Comparison of ENCODE assay signal across 8 cellular contexts in genomic region chr7:152436279-152437147, GRCh38. TPM values are rescaled to one million over a fixed set of nuclear protein-coding genes. Genes with fewer than 3 reads are reported as not detected.
DNase-seq lines count a peak whose midpoint lies in the region; ATAC-seq and TF ChIP-seq lines count a peak whose summit lies in the region.

No MANE protein-coding gene starts in this region.

- H3K27ac Mint-ChIP-seq in CD14-positive monocyte = peak overlapping the region; percentile 81 to 93 (median 89)
- H3K27ac Mint-ChIP-seq in activated CD8-positive, alpha-beta T cell treated with anti-CD3 and anti-CD28 coated beads, Interleukin-2, amount 10 ng/mL, durations not matched to agents 7 days and 5 days = peak overlapping the region; percentile 88

- peak; percentile 93 for DNase-seq in CD14-positive monocyte (ENCODE audit: low spot score)
- peak; percentile 63 for DNase-seq in NCI-H82 treated with DMSO at 0.1 percent for 48 hours (lab: John Stamatoyannopoulos, UW; ENCODE audit: unreplicated experiment)
- peak; percentile 90 for DNase-seq in activated CD8-positive, alpha-beta T cell treated with anti-CD3 and anti-CD28 coated beads, Interleukin-2, amount 10 ng/mL, durations not matched to agents 7 days and 5 days
- peak; percentile 86 for DNase-seq in effector CD4-positive, alpha-beta T cell
- peak; percentile 94 for DNase-seq in lung (ENCODE audit: low spot score)
- DNase-seq in stimulated activated CD4-positive, alpha-beta T cell treated with anti-CD3 and anti-CD28 coated beads, TNF-alpha, amount 100 ng/mL, for 24 hours (ENCODE audit: low read depth in 3 of 3) = peak; percentile 70 to 88 (median 85)

- H3K27me3 ChIP-seq in lung (ENCODE audit: control insufficient read depth, insufficient read depth) = no peaks in the 10 kb centered on the region

- 0% methylated on average over 57 to 118 of the region's 118 CpGs for WGBS in lung, 2 donors

- CTCF ChIA-PET in activated CD8-positive, alpha-beta T cell treated with anti-CD3 and anti-CD28 coated beads, Interleukin-2, amount 10 ng/mL, durations not matched to agents 7 days and 5 days (lab: Charles Lee) = no interaction called here

- ATAC-seq in GM19372 (IDR thresholded peaks at IDR 0.05; ENCODE audit: low read depth, unreplicated experiment) (peak; percentile 60), HG03521 (IDR thresholded peaks at IDR 0.05; ENCODE audit: unreplicated experiment) (peak; percentile 54), lung (ENCODE audit: insufficient read depth, low FRiP score) (peak; percentile 82)
- peak; percentile 76 for ATAC-seq in activated CD8-positive, alpha-beta T cell treated with anti-CD3 and anti-CD28 coated beads, Interleukin-2, amount 10 ng/mL, durations not matched to agents 7 days and 5 days

- peaks cover 0 to 1% of the 10 kb centered on the region in 2 donors for H3K36me3 Mint-ChIP-seq in CD14-positive monocyte
- H3K36me3 Mint-ChIP-seq in activated CD8-positive, alpha-beta T cell treated with anti-CD3 and anti-CD28 coated beads, Interleukin-2, amount 10 ng/mL, durations not matched to agents 7 days and 5 days (ENCODE audit: low read depth) = peaks cover 4% of the 10 kb centered on the region

- H3K36me3 ChIP-seq in lung (ENCODE audit: control insufficient read depth in 2 of 2, insufficient read depth in 2 of 2, low read length in 2 of 2) = no peaks in the 10 kb centered on the region

- peak overlapping the region; percentile 84 to 89 for H3K4me3 Mint-ChIP-seq in CD14-positive monocyte
- H3K4me3 Mint-ChIP-seq in activated CD8-positive, alpha-beta T cell treated with anti-CD3 and anti-CD28 coated beads, Interleukin-2, amount 10 ng/mL, durations not matched to agents 7 days and 5 days = peak overlapping the region; percentile 76

- H3K4me3 ChIP-seq in lung = peak overlapping the region; percentile 52

- H3K4me1 Mint-ChIP-seq in CD14-positive monocyte = peaks cover 34% of the 10 kb centered on the region
- H3K4me1 Mint-ChIP-seq in activated CD8-positive, alpha-beta T cell treated with anti-CD3 and anti-CD28 coated beads, Interleukin-2, amount 10 ng/mL, durations not matched to agents 7 days and 5 days (ENCODE audit: low read depth) = peaks cover 21% of the 10 kb centered on the region

- POLR2A ChIA-PET in activated CD8-positive, alpha-beta T cell treated with anti-CD3 and anti-CD28 coated beads, Interleukin-2, amount 10 ng/mL, durations not matched to agents 7 days and 5 days (lab: Charles Lee) = interaction anchor here (0.6 kb wide), 1 partner anchor 28 kb away, joined by 4 read pairs; no protein-coding TSS in a partner anchor

- H3K9me3 ChIP-seq in lung (ENCODE audit: control insufficient read depth in 2 of 2, insufficient read depth in 1 of 2, low read length in 1 of 2) = no peaks in the 10 kb centered on the region

- peaks cover 1 to 6% (median 4%) of the 10 kb centered on the region in 3 donors for H3K27me3 Mint-ChIP-seq in CD14-positive monocyte (ENCODE audit: low read depth in 3 of 3)
- no peaks in the 10 kb centered on the region for H3K27me3 Mint-ChIP-seq in activated CD8-positive, alpha-beta T cell treated with anti-CD3 and anti-CD28 coated beads, Interleukin-2, amount 10 ng/mL, durations not matched to agents 7 days and 5 days (ENCODE audit: low read depth)

- TF ChIP-seq CTCF in CD14-positive monocyte (IDR thresholded peaks at IDR 0.05) = no peak
- TF ChIP-seq CTCF in lung (IDR thresholded peaks at IDR 0.05; ENCODE audit: control extremely low read depth, extremely low read depth) = no peak

- peaks cover 0 to 2% (median 0%) of the 10 kb centered on the region in 7 donors for H3K9me3 Mint-ChIP-seq in CD14-positive monocyte
- H3K9me3 Mint-ChIP-seq in activated CD8-positive, alpha-beta T cell treated with anti-CD3 and anti-CD28 coated beads, Interleukin-2, amount 10 ng/mL, durations not matched to agents 7 days and 5 days (ENCODE audit: insufficient read depth) = no peaks in the 10 kb centered on the region

- intact Hi-C loops in CD14-positive monocyte (cut with micrococcal nuclease) = no loop called here

- H3K4me1 ChIP-seq in lung (ENCODE audit: control insufficient read depth in 2 of 2, insufficient read depth in 2 of 2, low read length in 2 of 2) = peaks cover 3 to 6% of the 10 kb centered on the region in 2 donors

- H3K27ac ChIP-seq in lung (ENCODE audit: low read depth in 1 of 2, low read length in 1 of 2) = peak overlapping the region; percentile 98 to 99

RNA-seq across cellular contexts. Expression of gene KMT2C, which starts 0.7 kb away (rescaled TPM):
- polyA plus RNA-seq in CD14-positive monocyte (1 to 10 TPM; 4.5 to 7.3 TPM), lung (10 to 100 TPM; 10.2 to 13.9 TPM)
- 10 to 100 TPM; 67.1 to 74.0 TPM for total RNA-seq in activated CD8-positive, alpha-beta T cell treated with anti-CD3 and anti-CD28 coated beads, Interleukin-2, amount 10 ng/mL, durations not matched to agents 7 days and 5 days
- 100 to 1,000 TPM in 1 of 2 donors, 10 to 100 TPM in 1; 90.7 to 115 TPM for total RNA-seq in lung

Comparison
In these comparisons a context has a peak if more than half of its experiments do, and no peak if none do; other contexts are left out.
1. Peak in every context shown above with its lines: DNase-seq, ATAC-seq, H3K4me3 ChIP-seq and H3K27ac ChIP-seq.